Comparison of ENCODE assay signal across 19 cellular contexts in the genomic region with DNA sequence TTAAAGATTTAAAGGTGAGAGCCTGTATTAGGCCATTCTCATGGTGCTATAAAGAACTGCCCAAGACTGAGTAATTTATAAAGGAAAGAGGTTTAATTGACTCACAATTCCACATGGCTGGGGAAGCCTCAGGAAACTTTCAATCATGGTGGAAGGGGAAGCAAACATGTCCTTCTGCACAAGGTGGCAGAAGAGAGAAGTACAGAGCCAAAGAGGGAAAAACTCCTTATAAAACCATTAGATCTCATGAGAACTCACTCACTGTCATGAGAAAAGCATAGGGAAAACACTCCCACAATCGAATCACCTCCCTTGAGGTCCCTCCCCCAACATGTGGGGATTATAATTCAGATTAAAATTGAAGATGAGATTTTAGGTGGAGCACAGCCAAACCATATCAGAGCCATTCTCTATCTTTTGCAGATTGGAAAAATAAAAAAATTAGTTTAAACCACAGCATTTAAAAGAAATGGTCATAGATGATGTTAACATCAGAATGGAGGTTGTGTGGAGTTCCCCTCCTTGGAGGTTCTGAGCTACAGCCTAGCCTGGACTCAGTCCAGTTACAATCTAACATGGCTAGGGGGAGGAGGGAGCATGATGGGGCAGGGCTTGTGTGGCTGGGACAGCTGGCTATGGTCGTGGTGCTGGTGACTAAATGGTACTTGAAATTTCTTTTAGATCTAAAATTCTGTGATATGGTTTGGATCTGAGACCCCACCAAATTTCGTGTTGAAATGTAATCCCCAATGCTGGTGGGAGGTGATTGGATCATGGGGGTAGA. TPM values are rescaled to one million over a fixed set of nuclear protein-coding genes. Genes with fewer than 3 reads are reported as not detected.
DNase-seq lines count a peak whose midpoint lies in the region; ATAC-seq and TF ChIP-seq lines count a peak whose summit lies in the region.
"Had no signal": no experiment of that assay in that cellular context is flagged by ENCODE, and none has a peak within 500 bp of the region (broad histone marks: within the 10 kb centered on the region; RNA-seq: fewer than 3 reads in every experiment).

No MANE protein-coding gene starts in this region.

- no peak for DNase-seq in activated naive CD4-positive, alpha-beta T cell (lab: John Stamatoyannopoulos, UW)
- DNase-seq in RPMI7951 (ENCODE audit: low read depth) (peak; percentile 48), dermis blood vessel endothelial cell (peak; percentile 10), omental fat pad (ENCODE audit: low spot score) (peak; percentile 20), cortex of kidney (lab: John Stamatoyannopoulos, UW) (no peak), SHP77 (lab: John Stamatoyannopoulos, UW) (no peak)
- no peak for DNase-seq in activated CD8-positive, alpha-beta memory T cell treated with anti-CD3 and anti-CD28 coated beads, Interleukin-2, amount 50 U/mL, for 48 hours
- DNase-seq: ACHN; activated CD4-positive, alpha-beta T cell treated with anti-CD3 and anti-CD28 coated beads for 1 hour; activated CD8-positive, alpha-beta memory T cell treated with anti-CD3 and anti-CD28 coated beads, Interleukin-2, amount 50 U/mL, for 4 hours; activated naive CD4-positive, alpha-beta T cell treated with anti-CD3 and anti-CD28 coated beads, Interleukin-2, amount 50 U/mL, for 16 hours; CD8-positive, alpha-beta T cell; NCI-H1930; NCI-H69; spleen; stimulated activated naive B cell treated with anti-CD40 and anti-IgM and Interleukin-4, amounts not matched to agents 10 μg/mL and 1 μg/mL and 100 μg/mL, for 72 hours; T-helper 17 cell had no signal

- TF ChIP-seq CTCF in omental fat pad (IDR thresholded peaks at IDR 0.05), result no peak

- H3K4me3 Mint-ChIP-seq in activated naive CD4-positive, alpha-beta T cell treated with anti-CD3 and anti-CD28 coated beads, Interleukin-2, amount 50 U/mL, for 24 hours, result no peak overlapping the region
- H3K4me3 Mint-ChIP-seq: stimulated activated naive B cell treated with anti-CD40 and anti-IgM and Interleukin-4, amounts not matched to agents 10 μg/mL and 1 μg/mL and 100 μg/mL, for 72 hours; T-helper 17 cell had no signal

- peaks cover 59% of the 10 kb centered on the region for H3K4me1 Mint-ChIP-seq in activated naive CD4-positive, alpha-beta T cell treated with anti-CD3 and anti-CD28 coated beads, Interleukin-2, amount 50 U/mL, for 24 hours

- no peaks in the 10 kb centered on the region for H3K9me3 Mint-ChIP-seq in activated naive CD4-positive, alpha-beta T cell treated with anti-CD3 and anti-CD28 coated beads, Interleukin-2, amount 50 U/mL, for 24 hours
- H3K9me3 Mint-ChIP-seq: CD8-positive, alpha-beta T cell; stimulated activated naive B cell treated with anti-CD40 and anti-IgM and Interleukin-4, amounts not matched to agents 10 μg/mL and 1 μg/mL and 100 μg/mL, for 72 hours had no signal

- no peak for ATAC-seq in omental fat pad (ENCODE audit: low FRiP score)
- ATAC-seq: CD8-positive, alpha-beta T cell; stimulated activated naive B cell treated with anti-CD40 and anti-IgM and Interleukin-4, amounts not matched to agents 10 μg/mL and 1 μg/mL and 100 μg/mL, for 72 hours; T-helper 17 cell had no signal

- no peaks in the 10 kb centered on the region for H3K27me3 Mint-ChIP-seq in activated naive CD4-positive, alpha-beta T cell treated with anti-CD3 and anti-CD28 coated beads, Interleukin-2, amount 50 U/mL, for 24 hours

- H3K36me3 Mint-ChIP-seq in activated naive CD4-positive, alpha-beta T cell treated with anti-CD3 and anti-CD28 coated beads, Interleukin-2, amount 50 U/mL, for 24 hours, result peaks cover 2% of the 10 kb centered on the region
- H3K36me3 Mint-ChIP-seq: CD8-positive, alpha-beta T cell; stimulated activated naive B cell treated with anti-CD40 and anti-IgM and Interleukin-4, amounts not matched to agents 10 μg/mL and 1 μg/mL and 100 μg/mL, for 72 hours had no signal

- H3K27ac Mint-ChIP-seq in activated naive CD4-positive, alpha-beta T cell treated with anti-CD3 and anti-CD28 coated beads, Interleukin-2, amount 50 U/mL, for 24 hours, result peak overlapping the region; percentile 64
- H3K27ac Mint-ChIP-seq: CD8-positive, alpha-beta T cell; stimulated activated naive B cell treated with anti-CD40 and anti-IgM and Interleukin-4, amounts not matched to agents 10 μg/mL and 1 μg/mL and 100 μg/mL, for 72 hours; T-helper 17 cell had no signal

RNA-seq across cellular contexts. Expression of gene GSTO2, which starts 33.1 kb away (rescaled TPM):
- 2.3 and 2.6 TPM in 2 replicates for total RNA-seq in RPMI7951 (2014; rRNA removed; shearing (Covaris generic))
- total RNA-seq in dermis blood vessel endothelial cell (0.51 and 0.85 TPM in 2 replicates), omental fat pad (1 to 10 TPM in 1 of 4 donors, under 1 TPM in 3; 0.12 to 1.4 (median 0.54) TPM)
- total RNA-seq: H4 had no signal

RNA-seq across cellular contexts. Expression of gene ITPRIP, which starts 36.2 kb away (rescaled TPM):
- 3.9 and 4.0 TPM in 2 replicates for total RNA-seq in RPMI7951 (2014; rRNA removed; shearing (Covaris generic))
- total RNA-seq in dermis blood vessel endothelial cell (29.3 and 39.9 TPM in 2 replicates), omental fat pad (10 to 100 TPM; 23.4 to 66.2 (median 49.9) TPM)

RNA-seq across cellular contexts. Expression of gene GSTO1, which starts 47.4 kb away (rescaled TPM):
- 189 and 193 TPM in 2 replicates for total RNA-seq in RPMI7951 (2014; rRNA removed; shearing (Covaris generic))
- total RNA-seq in dermis blood vessel endothelial cell, result 147 and 348 TPM in 2 replicates
- total RNA-seq in omental fat pad, result 100 to 1,000 TPM in 2 of 4 donors, 10 to 100 TPM in 2; 63.9 to 116 (median 97.6) TPM

RNA-seq across cellular contexts. Expression of gene CFAP58, which starts 51.5 kb away (rescaled TPM):
- 0.48 and 0.49 TPM in 2 replicates for total RNA-seq in RPMI7951 (2014; rRNA removed; shearing (Covaris generic))
- 0.85 and 1.2 TPM in 2 replicates for total RNA-seq in dermis blood vessel endothelial cell
- total RNA-seq in omental fat pad, result under 1 TPM; 0.19 to 0.95 (median 0.33) TPM
- total RNA-seq: CD8-positive, alpha-beta T cell; T-helper 17 cell had no signal

Comparison
In these comparisons a context has a peak if more than half of its experiments do, and no peak if none do; other contexts are left out.
1. DNase-seq: peak in RPMI7951 (single experiment), dermis blood vessel endothelial cell (single experiment) and omental fat pad (single experiment); none in activated naive CD4-positive, alpha-beta T cell (0 of 4), cortex of kidney (single experiment), activated CD8-positive, alpha-beta memory T cell treated with anti-CD3 and anti-CD28 coated beads, Interleukin-2, amount 50 U/mL, for 48 hours (single experiment) and SHP77 (0 of 2).